Comparison of ENCODE assay signal across 8 cellular contexts in the genomic region with DNA sequence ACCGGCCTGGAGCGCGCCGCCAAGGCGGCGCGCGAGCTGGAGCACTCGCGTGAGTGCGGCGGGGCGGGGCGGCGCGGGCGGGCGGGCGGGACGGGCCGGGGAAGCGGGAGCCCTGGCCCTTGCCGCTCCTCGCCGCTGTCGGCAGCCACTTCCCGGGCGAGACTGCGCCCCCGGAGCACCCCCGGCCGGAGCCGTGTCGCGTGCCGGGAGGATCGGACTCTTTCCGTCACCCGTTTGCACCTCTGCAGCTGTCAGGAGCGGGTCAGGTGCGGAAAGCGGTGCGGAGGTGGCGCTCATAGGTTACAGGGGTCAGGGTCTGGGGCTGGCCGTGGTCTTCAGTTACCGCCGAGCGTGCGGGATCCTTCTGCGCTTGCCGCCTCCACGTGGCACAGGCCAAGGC. TPM values are rescaled to one million over a fixed set of nuclear protein-coding genes. Genes with fewer than 3 reads are reported as not detected.
A peak's percentile ranks its signal among the peaks of the same experiment; 100 is the strongest.
DNase-seq lines count a peak whose midpoint lies in the region; ATAC-seq and TF ChIP-seq lines count a peak whose summit lies in the region.
"Not testable (repeated sequence)": the region's sequence is repeated elsewhere in the genome, so short reads cannot be mapped to it uniquely, and the experiment has no call there.

No MANE protein-coding gene starts in this region.

- peak overlapping the region; percentile 91 for H3K4me3 ChIP-seq in PC-3 (ENCODE audit: low read length)
- H3K4me3 ChIP-seq in iPS-20b (ENCODE audit: low read length), result peak overlapping the region; percentile 63; the same call in 1 of the 2 replicates
- peak overlapping the region; percentile 60 for H3K4me3 ChIP-seq in ovary
- peak overlapping the region; percentile 50 to 98 (median 83) for H3K4me3 ChIP-seq in tibial nerve

- H3K27me3 ChIP-seq in PC-3 (ENCODE audit: low read length); iPS-20b (ENCODE audit: insufficient read depth, low read length); ovary; tibial nerve: not testable (repeated sequence)

- ATAC-seq in HG02884 (IDR thresholded peaks at IDR 0.05; ENCODE audit: unreplicated experiment) (peak; percentile 13), PC-3 (peak; percentile 12)

- not testable (repeated sequence) for H3K27ac ChIP-seq in PC-3 (ENCODE audit: low read length); iPS-20b (ENCODE audit: low read length)
- peak overlapping the region in 1 of 2 donors; percentile 83 for H3K27ac ChIP-seq in ovary
- H3K27ac ChIP-seq in tibial nerve, result peak overlapping the region in 2 of 4 donors; percentile 93 to 97

- H3K4me1 ChIP-seq in PC-3 (ENCODE audit: insufficient read depth, low read length); iPS-20b (ENCODE audit: insufficient read depth, low read length); ovary (ENCODE audit: insufficient read depth): not testable (repeated sequence)
- peaks cover 0 to 24% (median 3%) of the 10 kb centered on the region in 4 donors for H3K4me1 ChIP-seq in tibial nerve

- 0 to 1% methylated on average over 22 to 45 of the region's 52 CpGs; no CpG with 5 or more reads in 1 of the 3 donors for WGBS in ovary, 3 donors
- 0 to 2% methylated on average over 7 to 9 of the region's 52 CpGs for WGBS in tibial nerve, 2 donors

- CTCF ChIA-PET in PC-3 (lab: Charles Lee), result not testable (repeated sequence)

- not testable (repeated sequence) for TF ChIP-seq EP300 in ovary (IDR thresholded peaks at IDR 0.05); tibial nerve (IDR thresholded peaks at IDR 0.05)

- H2AFZ ChIP-seq in PC-3 (ENCODE audit: low read length), result not testable (repeated sequence)

- H3K9me2 ChIP-seq in PC-3 (replicated peaks; ENCODE audit: low read length), result not testable (repeated sequence)

- not testable (repeated sequence) for TF ChIP-seq CTCF in PC-3 (conservative IDR thresholded peaks at IDR 0.05; ENCODE audit: low read depth, low read length); ovary (IDR thresholded peaks at IDR 0.05); tibial nerve (IDR thresholded peaks at IDR 0.05)

- peaks cover 15% of the 10 kb centered on the region for H3K4me1 Mint-ChIP-seq in activated T-cell treated with anti-CD3 and anti-CD28 coated beads, Interleukin-2, amount 50 U/mL, for 24 hours (ENCODE audit: low read depth)
- H3K4me1 Mint-ChIP-seq in dendritic cell treated with granulocyte-macrophage colony-stimulating factor and Interleukin-4, amounts not matched to agents 40 ng/mL and 50 ng/mL, for 4 days (ENCODE audit: low read depth), result peaks cover 14% of the 10 kb centered on the region

- H3K9me3 Mint-ChIP-seq in activated T-cell treated with anti-CD3 and anti-CD28 coated beads, Interleukin-2, amount 50 U/mL, for 24 hours; dendritic cell treated with granulocyte-macrophage colony-stimulating factor and Interleukin-4, amounts not matched to agents 40 ng/mL and 50 ng/mL, for 4 days: not testable (repeated sequence)

- peak overlapping the region; percentile 83 for H3K4me3 Mint-ChIP-seq in activated T-cell treated with anti-CD3 and anti-CD28 coated beads, Interleukin-2, amount 50 U/mL, for 24 hours
- peak overlapping the region; percentile 72 for H3K4me3 Mint-ChIP-seq in dendritic cell treated with granulocyte-macrophage colony-stimulating factor and Interleukin-4, amounts not matched to agents 40 ng/mL and 50 ng/mL, for 4 days

- POLR2A ChIA-PET in PC-3 (lab: Charles Lee; ENCODE audit: unreplicated experiment), result not testable (repeated sequence)

- H3K9me3 ChIP-seq in PC-3 (ENCODE audit: low read length); iPS-20b (ENCODE audit: insufficient read depth, low read depth, low read length); ovary; tibial nerve: not testable (repeated sequence)

- H3K27ac Mint-ChIP-seq in activated T-cell treated with anti-CD3 and anti-CD28 coated beads, Interleukin-2, amount 50 U/mL, for 24 hours, result not testable (repeated sequence)
- H3K27ac Mint-ChIP-seq in dendritic cell treated with granulocyte-macrophage colony-stimulating factor and Interleukin-4, amounts not matched to agents 40 ng/mL and 50 ng/mL, for 4 days, result peak overlapping the region; percentile 89

- not testable (repeated sequence) for H4K20me1 ChIP-seq in PC-3 (ENCODE audit: low read length)

- BruUV-seq in PC-3 (replicated peaks; lab: Mats Ljungman, UMichigan), result not testable (repeated sequence)

- peaks cover 13% of the 10 kb centered on the region for H3K36me3 ChIP-seq in PC-3 (ENCODE audit: low read depth, low read length)
- not testable (repeated sequence) for H3K36me3 ChIP-seq in iPS-20b (ENCODE audit: insufficient read depth, low read depth, low read length); ovary
- peaks cover 0 to 11% (median 0%) of the 10 kb centered on the region in 3 donors for H3K36me3 ChIP-seq in tibial nerve

- not testable (repeated sequence) for H3K27me3 Mint-ChIP-seq in activated T-cell treated with anti-CD3 and anti-CD28 coated beads, Interleukin-2, amount 50 U/mL, for 24 hours; dendritic cell treated with granulocyte-macrophage colony-stimulating factor and Interleukin-4, amounts not matched to agents 40 ng/mL and 50 ng/mL, for 4 days

- peaks cover 40% of the 10 kb centered on the region for H3K36me3 Mint-ChIP-seq in activated T-cell treated with anti-CD3 and anti-CD28 coated beads, Interleukin-2, amount 50 U/mL, for 24 hours (ENCODE audit: low read depth)
- H3K36me3 Mint-ChIP-seq in dendritic cell treated with granulocyte-macrophage colony-stimulating factor and Interleukin-4, amounts not matched to agents 40 ng/mL and 50 ng/mL, for 4 days (ENCODE audit: low read depth), result peaks cover 34% of the 10 kb centered on the region

- H3K79me2 ChIP-seq in PC-3 (ENCODE audit: low read length), result peaks cover 50% of the 10 kb centered on the region

- not testable (repeated sequence) for TF ChIP-seq POLR2A in ovary (IDR thresholded peaks at IDR 0.05); tibial nerve (IDR thresholded peaks at IDR 0.05)

- intact Hi-C loops in PC-3 (cut with micrococcal nuclease); ovary (cut with DNase I): not testable (repeated sequence)
- intact Hi-C loops in dendritic cell treated with granulocyte-macrophage colony-stimulating factor and Interleukin-4, amounts not matched to agents 40 ng/mL and 50 ng/mL, for 4 days (cut with micrococcal nuclease), result loop anchor here (5.0 kb wide), 1 partner anchor 105 kb away; the partner anchor contains the start of gene MIB2

- DNase-seq in ELR (ENCODE audit: low read depth) (peak; percentile 12), ovary (peak in 1 of 5 donors; percentile 56)
- DNase-seq in PC-3; tibial nerve (ENCODE audit: low spot score in 2 of 2): not testable (repeated sequence)
- peak; percentile 62 for DNase-seq in activated T-cell treated with anti-CD3 and anti-CD28 coated beads, Interleukin-2, amount 50 U/mL, for 24 hours

- peak overlapping the region; percentile 82 for H3K4me2 ChIP-seq in PC-3 (ENCODE audit: low read length)

- peak overlapping the region; percentile 95 for H3K9ac ChIP-seq in PC-3 (ENCODE audit: low read length)
- not testable (repeated sequence) for H3K9ac ChIP-seq in iPS-20b (ENCODE audit: low read depth, low read length)

- not testable (repeated sequence) for H3F3A ChIP-seq in PC-3 (ENCODE audit: low read length, unreplicated experiment)

RNA-seq across cellular contexts. Expression of gene ATAD3A, which starts 0.5 kb away (rescaled TPM):
- total RNA-seq in PC-3 (2014; rRNA removed), result 186 and 243 TPM in 2 replicates
- 10 to 100 TPM in 6 of 7 donors, 1 to 10 TPM in 1; 7.6 to 23.9 (median 17.8) TPM for total RNA-seq in ovary
- 10 to 100 TPM in 1 of 2 donors, 1 to 10 TPM in 1; 2.8 to 11.0 TPM for polyA plus RNA-seq in ovary
- 10 to 100 TPM; 19.6 to 47.4 (median 27.0) TPM for total RNA-seq in tibial nerve

RNA-seq across cellular contexts. Expression of gene TMEM240, which starts 28.0 kb away (rescaled TPM):
- 0.87 and 2.0 TPM in 2 replicates for total RNA-seq in PC-3 (2014; rRNA removed)
- 10 to 100 TPM in 3 of 7 donors, 1 to 10 TPM in 4; 6.2 to 20.8 (median 9.9) TPM for total RNA-seq in ovary
- 10 to 100 TPM in 1 of 2 donors, not detected in 1; 30.3 TPM for polyA plus RNA-seq in ovary
- 10 to 100 TPM in 1 of 4 donors, 1 to 10 TPM in 2, not detected in 1; 4.0 to 27.3 (median 5.1) TPM for total RNA-seq in tibial nerve

RNA-seq across cellular contexts. Expression of gene ATAD3B, which starts 40.9 kb away (rescaled TPM):
- 140 and 190 TPM in 2 replicates for total RNA-seq in PC-3 (2014; rRNA removed)
- 10 to 100 TPM; 13.1 to 26.5 (median 19.6) TPM for total RNA-seq in ovary
- polyA plus RNA-seq in ovary, result 10 to 100 TPM in 1 of 2 donors, 1 to 10 TPM in 1; 1.0 to 15.0 TPM
- 10 to 100 TPM; 18.4 to 48.9 (median 22.5) TPM for total RNA-seq in tibial nerve
